ENCODE assay signal across 9 cellular contexts in the genomic region with DNA sequence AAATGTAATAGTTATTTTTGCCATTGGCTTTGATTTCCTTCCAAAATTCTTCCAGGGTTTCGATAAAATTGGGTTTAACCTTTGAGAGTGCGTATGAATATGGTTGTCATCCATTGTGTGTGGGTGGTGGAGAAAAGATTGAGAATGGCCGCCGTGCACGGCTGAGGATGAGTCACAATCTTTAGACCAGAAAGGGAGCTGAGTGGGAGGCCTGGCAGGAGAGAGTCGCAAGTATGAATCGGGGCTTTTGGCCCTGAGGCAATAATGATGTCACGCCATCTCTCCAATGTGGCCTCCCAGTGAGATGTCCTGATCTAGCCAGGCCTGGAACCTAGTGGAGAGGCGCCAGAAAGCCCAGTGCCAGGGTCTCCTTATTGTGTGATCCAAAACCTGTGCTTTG. TPM values are rescaled to one million over a fixed set of nuclear protein-coding genes. Genes with fewer than 3 reads are reported as not detected.
DNase-seq lines count a peak whose midpoint lies in the region; ATAC-seq and TF ChIP-seq lines count a peak whose summit lies in the region.
"Had no signal": no experiment of that assay in that cellular context is flagged by ENCODE, and none has a peak within 500 bp of the region (broad histone marks: within the 10 kb centered on the region; RNA-seq: fewer than 3 reads in every experiment).

No MANE protein-coding gene starts in this region.

- H3K27me3 ChIP-seq in upper lobe of left lung (no peaks in the 10 kb centered on the region), neural progenitor cell (no peaks in the 10 kb centered on the region)
- H3K27me3 ChIP-seq: gastrocnemius medialis had no signal

- H2AFZ ChIP-seq in neural progenitor cell (replicated peaks) = no peak overlapping the region

- 67 to 71% methylated on average over 9 of the region's 9 CpGs for WGBS in upper lobe of left lung, 2 donors

- TF ChIP-seq EP300 in upper lobe of left lung (IDR thresholded peaks at IDR 0.05) = no peak

- H3K4me1 Mint-ChIP-seq in neural progenitor cell = peaks cover 6% of the 10 kb centered on the region

- DNase-seq in activated effector memory CD4-positive, alpha-beta T cell treated with anti-CD3 and anti-CD28 coated beads, Interleukin-2, amount 50 U/mL, for 16 hours = peak; percentile 73
- no peak for DNase-seq in activated effector memory CD4-positive, alpha-beta T cell treated with Interleukin-2 at 50 U/mL for 16 hours
- peak; percentile 94 for DNase-seq in kidney glomerular epithelial cell (lab: John Stamatoyannopoulos, UW)
- DNase-seq in upper lobe of left lung = peak in 1 of 2 donors; percentile 24
- no peak for DNase-seq in SK-N-DZ (ENCODE audit: low spot score)
- DNase-seq in neural progenitor cell (ENCODE audit: low spot score) = no peak

- H4K20me1 ChIP-seq in neural progenitor cell (ENCODE audit: low read depth) = no peaks in the 10 kb centered on the region

- no peak for TF ChIP-seq POLR2A in upper lobe of left lung (IDR thresholded peaks at IDR 0.05)

- H3K27ac ChIP-seq in angular gyrus (ENCODE audit: low read depth, low read length) (peak overlapping the region; percentile 30), upper lobe of left lung (peak overlapping the region in 1 of 4 donors; percentile 25), neural progenitor cell (no peak overlapping the region)
- H3K27ac ChIP-seq: gastrocnemius medialis had no signal

- no peaks in the 10 kb centered on the region for H3K36me3 Mint-ChIP-seq in neural progenitor cell

- peaks cover 3% of the 10 kb centered on the region for H3K27me3 Mint-ChIP-seq in neural progenitor cell (ENCODE audit: insufficient read depth, low read depth)

- H3K4me3 ChIP-seq in upper lobe of left lung (no peak overlapping the region), neural progenitor cell (no peak overlapping the region)
- H3K4me3 ChIP-seq: gastrocnemius medialis had no signal

- H3K27ac Mint-ChIP-seq in neural progenitor cell = no peak overlapping the region

- no peaks in the 10 kb centered on the region for H3F3A ChIP-seq in neural progenitor cell (ENCODE audit: low read depth)

- H3K9ac ChIP-seq in neural progenitor cell = no peak overlapping the region

- H3K79me2 ChIP-seq in neural progenitor cell (ENCODE audit: low read depth) = no peaks in the 10 kb centered on the region

- H3K9me3 Mint-ChIP-seq in neural progenitor cell = no peaks in the 10 kb centered on the region

- H3K4me1 ChIP-seq in upper lobe of left lung (peaks cover 3 to 14% (median 4%) of the 10 kb centered on the region in 4 donors), neural progenitor cell (no peaks in the 10 kb centered on the region)

- no peaks in the 10 kb centered on the region for H3K36me3 ChIP-seq in upper lobe of left lung
- no peaks in the 10 kb centered on the region for H3K36me3 ChIP-seq in neural progenitor cell
- H3K36me3 ChIP-seq: gastrocnemius medialis had no signal

- peak; percentile 57 to 90 for ATAC-seq in upper lobe of left lung (ENCODE audit: low FRiP score in 2 of 2)
- no peak for ATAC-seq in GM19324 (IDR thresholded peaks at IDR 0.05; ENCODE audit: low FRiP score, unreplicated experiment)
- ATAC-seq: gastrocnemius medialis had no signal

- TF ChIP-seq CTCF in upper lobe of left lung (IDR thresholded peaks at IDR 0.05) (no peak), neural progenitor cell (IDR thresholded peaks at IDR 0.05) (no peak)

- H3K4me3 Mint-ChIP-seq in neural progenitor cell = no peak overlapping the region

- H3K9me3 ChIP-seq in upper lobe of left lung (no peaks in the 10 kb centered on the region), neural progenitor cell (ENCODE audit: low read depth) (no peaks in the 10 kb centered on the region)
- H3K9me3 ChIP-seq: gastrocnemius medialis had no signal

- no peak overlapping the region for H3K4me2 ChIP-seq in neural progenitor cell

RNA-seq across cellular contexts. Expression of gene SMPD1, which starts 33.1 kb away (rescaled TPM):
- total RNA-seq in upper lobe of left lung = 10 to 100 TPM; 25.3 to 62.9 (median 53.9) TPM
- 9.4 and 10.2 TPM in 2 replicates for polyA plus RNA-seq in SK-N-DZ (2014; cell fraction: cytosol; rRNA removed)
- polyA plus RNA-seq in SK-N-DZ (2014; cell fraction: nucleus; rRNA removed) = 21.2 and 23.6 TPM in 2 replicates
- 9.4 and 11.3 TPM in 2 replicates for total RNA-seq in neural progenitor cell (ENCODE audit: low replicate concordance)

RNA-seq across cellular contexts. Expression of gene CAVIN3, which starts 36.9 kb away (rescaled TPM):
- total RNA-seq in upper lobe of left lung (100 to 1,000 TPM in 2 of 6 donors, 10 to 100 TPM in 4; 45.1 to 173 (median 65.8) TPM), neural progenitor cell (ENCODE audit: low replicate concordance) (2.9 and 12.2 TPM in 2 replicates)
- not detected in 2 replicates for polyA plus RNA-seq in SK-N-DZ (2014; cell fraction: cytosol; rRNA removed)
- not detected in 2 replicates for polyA plus RNA-seq in SK-N-DZ (2014; cell fraction: nucleus; rRNA removed)

Comparison
In these comparisons a context has a peak if more than half of its experiments do, and no peak if none do; other contexts are left out.
1. DNase-seq: peak in activated effector memory CD4-positive, alpha-beta T cell treated with anti-CD3 and anti-CD28 coated beads, Interleukin-2, amount 50 U/mL, for 16 hours (single experiment) and kidney glomerular epithelial cell (single experiment); none in activated effector memory CD4-positive, alpha-beta T cell treated with Interleukin-2 at 50 U/mL for 16 hours (single experiment), SK-N-DZ (single experiment) and neural progenitor cell (single experiment).